In the genomic region with DNA sequence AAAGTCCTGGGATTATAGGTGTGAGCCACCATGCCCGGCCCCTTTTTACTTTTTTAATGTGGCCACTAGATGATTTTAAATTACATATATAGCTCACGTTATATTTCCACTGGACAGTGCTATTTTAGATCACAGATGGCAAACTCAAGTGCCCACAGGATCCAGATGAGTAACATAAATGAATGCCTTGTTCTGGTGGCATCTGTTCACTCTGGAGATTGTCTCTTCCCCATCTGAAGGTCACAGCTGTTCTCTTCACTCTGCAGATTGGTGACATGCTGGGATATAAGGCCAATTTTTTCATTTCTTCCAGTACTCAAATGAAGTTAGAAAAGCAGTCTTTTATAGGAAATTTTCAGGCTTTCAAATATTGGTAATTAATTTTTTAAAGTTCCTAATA, we compare ENCODE assay signal across 21 cellular contexts.
"Had no signal": no experiment of that assay in that cellular context is flagged by ENCODE, and none has a peak within 500 bp of the region (broad histone marks: within the 10 kb centered on the region; RNA-seq: fewer than 3 reads in every experiment).

No MANE protein-coding gene starts in this region.

- DNase-seq: activated CD4-positive, alpha-beta memory T cell treated with anti-CD3 and anti-CD28 coated beads, Interleukin-2, amount 10 ng/mL, durations not matched to agents 7 days and 5 days; activated CD4-positive, alpha-beta T cell treated with anti-CD3 and anti-CD28 coated beads for 36 hours; activated CD4-positive, alpha-beta T cell treated with anti-CD3 and anti-CD28 coated beads, Interleukin-2, amount 50 U/mL, for 1 hour; activated CD8-positive, alpha-beta memory T cell treated with anti-CD3 and anti-CD28 coated beads, Interleukin-2, amount 50 U/mL, for 4 hours; activated naive CD4-positive, alpha-beta T cell treated with anti-CD3 and anti-CD28 coated beads, Interleukin-2, amount 50 U/mL, for 16 hours; activated naive CD8-positive, alpha-beta T cell treated with anti-CD3 and anti-CD28 coated beads, Interleukin-2, amount 10 ng/mL, durations not matched to agents 7 days and 5 days; activated T-cell treated with anti-CD3 and anti-CD28 coated beads, Interleukin-2, amount 50 U/mL, for 72 hours; adrenal gland; anterior cingulate cortex; Karpas-422; NCI-H1105 treated with DMSO at 0.1 percent for 48 hours; NCI-H1436 treated with DMSO at 0.1 percent for 48 hours; NCI-H1930; NCI-H345; NCI-H510A treated with DMSO at 0.1 percent for 48 hours; NCI-H748 treated with DMSO at 0.1 percent for 48 hours; SIG-M5; T-cell had no signal

- H3K9me3 ChIP-seq: adrenal gland had no signal

- H3K4me3 Mint-ChIP-seq: activated CD4-positive, alpha-beta memory T cell treated with anti-CD3 and anti-CD28 coated beads, Interleukin-2, amount 10 ng/mL, durations not matched to agents 7 days and 5 days; activated CD4-positive, alpha-beta T cell treated with anti-CD3 and anti-CD28 coated beads for 36 hours; activated naive CD8-positive, alpha-beta T cell treated with anti-CD3 and anti-CD28 coated beads, Interleukin-2, amount 10 ng/mL, durations not matched to agents 7 days and 5 days; activated T-cell treated with anti-CD3 and anti-CD28 coated beads, Interleukin-2, amount 50 U/mL, for 72 hours; T-cell had no signal

- H3K4me3 ChIP-seq: adrenal gland, K562, SK-N-MC had no signal

- H3K27ac Mint-ChIP-seq: activated naive CD8-positive, alpha-beta T cell treated with anti-CD3 and anti-CD28 coated beads, Interleukin-2, amount 10 ng/mL, durations not matched to agents 7 days and 5 days; activated T-helper 2 cell treated with anti-CD3 and anti-CD28 coated beads, Interferon-gamma antibody, Interleukin-2, Interleukin-4, amounts not matched to agents 10 μg/mL and 5 μg/mL and 100 μg/mL, durations not matched to agents 14 hours and 24 hours and 36 hours; T-cell had no signal

- H3K4me1 Mint-ChIP-seq: activated CD4-positive, alpha-beta T cell treated with anti-CD3 and anti-CD28 coated beads for 36 hours had no signal

- ATAC-seq: activated CD4-positive, alpha-beta T cell treated with anti-CD3 and anti-CD28 coated beads for 36 hours; activated T-cell treated with anti-CD3 and anti-CD28 coated beads, Interleukin-2, amount 50 U/mL, for 72 hours; T-cell had no signal

- H3K27me3 Mint-ChIP-seq: activated CD4-positive, alpha-beta memory T cell treated with anti-CD3 and anti-CD28 coated beads, Interleukin-2, amount 10 ng/mL, durations not matched to agents 7 days and 5 days; activated CD4-positive, alpha-beta T cell treated with anti-CD3 and anti-CD28 coated beads for 36 hours; activated naive CD8-positive, alpha-beta T cell treated with anti-CD3 and anti-CD28 coated beads, Interleukin-2, amount 10 ng/mL, durations not matched to agents 7 days and 5 days; T-cell had no signal
